Comparison of ENCODE assay signal across 18 cellular contexts in the genomic region with DNA sequence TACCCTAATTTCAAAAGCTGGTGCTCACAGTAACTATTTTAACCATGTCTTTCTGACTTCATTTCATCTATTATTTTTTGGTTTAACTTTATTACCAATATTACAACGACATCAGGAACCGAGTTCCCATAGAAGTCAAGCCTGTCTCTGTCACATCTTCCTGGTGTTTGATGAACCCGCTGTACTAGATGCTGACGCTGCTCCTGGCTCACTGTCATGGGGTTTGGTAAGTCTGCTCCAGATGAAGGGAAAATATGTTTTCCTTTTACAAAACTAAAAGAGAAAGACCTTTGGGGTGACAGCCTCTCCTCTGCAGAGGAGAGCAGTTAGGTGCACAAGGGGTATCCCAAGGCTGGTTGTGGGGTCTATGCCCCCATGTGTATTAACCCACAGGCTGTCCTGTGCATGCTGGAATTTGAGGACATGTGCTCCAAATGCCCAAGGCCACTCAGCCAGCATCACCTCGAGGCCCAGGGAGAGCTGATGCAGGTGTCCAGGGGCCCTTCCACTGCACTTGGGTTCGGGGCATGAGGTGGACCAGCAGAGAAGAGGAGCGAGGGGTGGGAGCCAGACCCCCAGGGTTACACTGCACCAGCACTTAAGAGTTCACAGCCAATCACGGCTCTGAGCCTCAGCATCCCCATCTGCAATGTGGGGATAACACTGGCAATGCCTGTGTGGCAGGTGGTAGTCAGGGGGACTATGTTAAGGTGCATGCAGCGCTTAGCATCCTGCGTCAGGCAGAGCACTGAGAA.
DNase-seq lines count a peak whose midpoint lies in the region; ATAC-seq and TF ChIP-seq lines count a peak whose summit lies in the region.
"Had no signal": no experiment of that assay in that cellular context is flagged by ENCODE, and none has a peak within 500 bp of the region (broad histone marks: within the 10 kb centered on the region; RNA-seq: fewer than 3 reads in every experiment).

No MANE protein-coding gene starts in this region.

- H3K18ac ChIP-seq in neuronal stem cell (ENCODE audit: low read length): peak overlapping the region; percentile 21

- H3K4me2 ChIP-seq in mammary epithelial cell (ENCODE audit: insufficient read depth, low read depth, low read length) (no peak overlapping the region), neuronal stem cell (ENCODE audit: insufficient read depth, low read length, poor library complexity, severe bottlenecking) (no peak overlapping the region), PC-3 (ENCODE audit: low read length) (no peak overlapping the region)
- H3K4me2 ChIP-seq: A549, GM23338 had no signal

- H3K9me3 Mint-ChIP-seq in chondrocyte (ENCODE audit: low read depth): no peaks in the 10 kb centered on the region
- H3K9me3 Mint-ChIP-seq: CD8-positive, alpha-beta T cell; GM23338 had no signal

- H3K23ac ChIP-seq in neuronal stem cell (ENCODE audit: low read depth, low read length, poor library complexity): peak overlapping the region; percentile 1

- H2AFZ ChIP-seq in mammary epithelial cell (ENCODE audit: low read depth, low read length) (no peak overlapping the region), neuronal stem cell (ENCODE audit: low read length) (no peak overlapping the region), PC-3 (ENCODE audit: low read length) (no peak overlapping the region)
- H2AFZ ChIP-seq: GM23338 had no signal

- H4K91ac ChIP-seq in neuronal stem cell (ENCODE audit: low read depth, low read length, poor library complexity): no peak overlapping the region

- no peaks in the 10 kb centered on the region for H3K27me3 Mint-ChIP-seq in chondrocyte (ENCODE audit: low read depth)

- H3K4me3 Mint-ChIP-seq in chondrocyte (ENCODE audit: unreplicated experiment): no peak overlapping the region
- H3K4me3 Mint-ChIP-seq: GM23338 had no signal

- no peak overlapping the region for H2BK5ac ChIP-seq in neuronal stem cell (ENCODE audit: low read length)

- no peaks in the 10 kb centered on the region for H3F3A ChIP-seq in PC-3 (ENCODE audit: low read length, unreplicated experiment)

- TF ChIP-seq POLR2A in breast epithelium (IDR thresholded peaks at IDR 0.05): no peak

- H3K27ac ChIP-seq in breast epithelium (peak overlapping the region; percentile 19 to 72), mammary epithelial cell (ENCODE audit: insufficient read depth, low read depth, low read length) (no peak overlapping the region), neuronal stem cell (replicated peaks; ENCODE audit: low read length) (no peak overlapping the region), PC-3 (ENCODE audit: low read length) (no peak overlapping the region)
- H3K27ac ChIP-seq: A549 had no signal

- in situ Hi-C loops in mammary epithelial cell (cut with MboI; ENCODE audit: low sequenced_read_pairs in 2 of 2): no loop called here

- peaks cover 17% of the 10 kb centered on the region for H3K36me3 Mint-ChIP-seq in chondrocyte (ENCODE audit: low read depth)

- no peak overlapping the region for H3K4ac ChIP-seq in neuronal stem cell (ENCODE audit: low read length)

- dilution Hi-C loops in mammary epithelial cell (cut with HindIII; ENCODE audit: low sequenced_read_pairs): no loop called here

- H3K9me3 ChIP-seq in breast epithelium (no peaks in the 10 kb centered on the region), mammary epithelial cell (replicated peaks; ENCODE audit: insufficient read depth, low read length) (peaks cover 29% of the 10 kb centered on the region), neuronal stem cell (replicated peaks in 1 of 2; ENCODE audit: control insufficient read depth in 2 of 2, insufficient read depth in 1 of 2, low read depth in 1 of 2, low read length in 2 of 2) (no peaks in the 10 kb centered on the region), PC-3 (ENCODE audit: low read length) (no peaks in the 10 kb centered on the region)
- H3K9me3 ChIP-seq: A549 had no signal

- H3K9me2 ChIP-seq in PC-3 (replicated peaks; ENCODE audit: low read length): no peaks in the 10 kb centered on the region

- no peak overlapping the region for H4K8ac ChIP-seq in neuronal stem cell (ENCODE audit: low read depth, low read length)

- H3K9ac ChIP-seq in mammary epithelial cell (ENCODE audit: insufficient read depth, low read length) (no peak overlapping the region), neuronal stem cell (ENCODE audit: low read depth, low read length, poor library complexity) (no peak overlapping the region), PC-3 (ENCODE audit: low read length) (no peak overlapping the region)

- H2AK5ac ChIP-seq in neuronal stem cell (ENCODE audit: low read depth, low read length): no peak overlapping the region

- H3K4me3 ChIP-seq in breast epithelium (no peak overlapping the region), mammary epithelial cell (replicated peaks in 1 of 3; ENCODE audit: insufficient read depth in 1 of 3, low read depth in 2 of 3, low read length in 3 of 3) (no peak overlapping the region), neuronal stem cell (ENCODE audit: low read length in 2 of 2) (no peak overlapping the region), PC-3 (ENCODE audit: low read length) (no peak overlapping the region)
- H3K4me3 ChIP-seq: A549, GM23338 had no signal

- DNase-seq in breast epithelium (ENCODE audit: low spot score in 2 of 2) (no peak), mammary epithelial cell (no peak), chondrocyte (ENCODE audit: low spot score) (no peak), neuronal stem cell (ENCODE audit: low spot score) (no peak), NCI-H524 (lab: John Stamatoyannopoulos, UW) (no peak), PC-3 (no peak)
- DNase-seq in activated CD4-positive, alpha-beta T cell treated with anti-CD3 and anti-CD28 coated beads, Interleukin-2, amount 50 U/mL, for 48 hours: no peak
- DNase-seq: CD8-positive, alpha-beta T cell; DND-41; GDM1; KBM-7; NCI-H146; NCI-H2081 treated with DMSO at 0.1 percent for 48 hours; NCI-H2227 treated with DMSO at 0.1 percent for 48 hours; NCI-H526 treated with DMSO at 0.1 percent for 48 hours had no signal

- H3K27me3 ChIP-seq in breast epithelium: no peaks in the 10 kb centered on the region
- no peaks in the 10 kb centered on the region for H3K27me3 ChIP-seq in mammary epithelial cell (ENCODE audit: insufficient read depth, low read length)
- H3K27me3 ChIP-seq in neuronal stem cell (ENCODE audit: control insufficient read depth in 3 of 3, insufficient read depth in 3 of 3, low read depth in 1 of 3, low read length in 3 of 3): peaks cover 0 to 3% (median 0%) of the 10 kb centered on the region in 3 experiments
- no peaks in the 10 kb centered on the region for H3K27me3 ChIP-seq in PC-3 (ENCODE audit: low read length)

- intact Hi-C loops in breast epithelium (cut with DNase I; ENCODE audit: low total_unique reads): no loop called here
- intact Hi-C loops in mammary epithelial cell (cut with micrococcal nuclease): no loop called here
- intact Hi-C loops in PC-3 (cut with micrococcal nuclease): no loop called here

- H2BK15ac ChIP-seq in neuronal stem cell (ENCODE audit: low read length): no peak overlapping the region

- TF ChIP-seq CTCF in breast epithelium (IDR thresholded peaks at IDR 0.05): no peak
- TF ChIP-seq CTCF in mammary epithelial cell (conservative IDR thresholded peaks at IDR 0.05 in 1 of 2, IDR thresholded peaks at IDR 0.05 in 1 of 2; ENCODE audit: extremely low read depth in 1 of 2, insufficient read depth in 1 of 2, low read depth in 1 of 2, low read length in 2 of 2): no peak
- TF ChIP-seq CTCF in chondrocyte (IDR thresholded peaks at IDR 0.05): no peak
- TF ChIP-seq CTCF in PC-3 (conservative IDR thresholded peaks at IDR 0.05; ENCODE audit: low read depth, low read length): no peak

- no peak for ATAC-seq in HG03469 (IDR thresholded peaks at IDR 0.05; ENCODE audit: unreplicated experiment)
- ATAC-seq in PC-3: no peak
- ATAC-seq: A549; CD8-positive, alpha-beta T cell had no signal

- CTCF ChIA-PET in mammary epithelial cell (lab: Charles Lee; ENCODE audit: low non-redundant PET): no interaction called here
- CTCF ChIA-PET in PC-3 (lab: Charles Lee): no interaction called here

- no peaks in the 10 kb centered on the region for H3K79me1 ChIP-seq in neuronal stem cell (ENCODE audit: low read depth, low read length)

- POLR2A ChIA-PET in PC-3 (lab: Charles Lee; ENCODE audit: unreplicated experiment): no interaction called here

- no peaks in the 10 kb centered on the region for H3K79me2 ChIP-seq in mammary epithelial cell (ENCODE audit: insufficient read depth, low read length)
- no peaks in the 10 kb centered on the region for H3K79me2 ChIP-seq in PC-3 (ENCODE audit: low read length)

- no peak overlapping the region for H2BK120ac ChIP-seq in neuronal stem cell (ENCODE audit: low read depth, low read length)

- H4K20me1 ChIP-seq in mammary epithelial cell (ENCODE audit: insufficient read depth, low read length) (no peaks in the 10 kb centered on the region), PC-3 (ENCODE audit: low read length) (no peaks in the 10 kb centered on the region)

- H3K36me3 ChIP-seq in breast epithelium: no peaks in the 10 kb centered on the region
- no peaks in the 10 kb centered on the region for H3K36me3 ChIP-seq in mammary epithelial cell (ENCODE audit: insufficient read depth, low read length)
- no peaks in the 10 kb centered on the region for H3K36me3 ChIP-seq in neuronal stem cell (replicated peaks in 1 of 2; ENCODE audit: control insufficient read depth in 2 of 2, insufficient read depth in 2 of 2, low read length in 2 of 2)
- no peaks in the 10 kb centered on the region for H3K36me3 ChIP-seq in PC-3 (ENCODE audit: low read depth, low read length)

- H3K4me1 Mint-ChIP-seq in chondrocyte (ENCODE audit: low read depth): peaks cover 53% of the 10 kb centered on the region

- no peak overlapping the region for H3K14ac ChIP-seq in neuronal stem cell (ENCODE audit: low read length)

- BruUV-seq in mammary epithelial cell (replicated peaks; lab: Mats Ljungman, UMichigan) (no TSS peak), PC-3 (replicated peaks; lab: Mats Ljungman, UMichigan) (no TSS peak)

- peak overlapping the region; percentile 89 for H3K27ac Mint-ChIP-seq in chondrocyte (ENCODE audit: unreplicated experiment)

- H2BK12ac ChIP-seq in neuronal stem cell (ENCODE audit: low read length): no peak overlapping the region

- H3K4me1 ChIP-seq in breast epithelium (peaks cover 0 to 4% of the 10 kb centered on the region in 2 donors), mammary epithelial cell (ENCODE audit: insufficient read depth, low read length) (no peaks in the 10 kb centered on the region), neuronal stem cell (ENCODE audit: control insufficient read depth in 2 of 2, insufficient read depth in 1 of 2, low read depth in 1 of 2, low read length in 2 of 2) (peaks cover 0 to 4% of the 10 kb centered on the region in 2 donors), PC-3 (ENCODE audit: insufficient read depth, low read length) (no peaks in the 10 kb centered on the region)

- 62% methylated on average over 8 of the region's 10 CpGs for WGBS in mammary epithelial cell (ENCODE audit: low coverage, missing lambda C conversion rate)
- no CpG with 5 or more reads among the region's 10 CpGs for WGBS in neuronal stem cell (ENCODE audit: extremely low coverage in 2 of 2, insufficient read length in 2 of 2, insufficient replicate concordance in 1 of 2), 2 donors

Comparison
In these comparisons a context has a peak if more than half of its experiments do, and no peak if none do; other contexts are left out.
1. H3K27ac ChIP-seq: peak in breast epithelium (2 of 2); none in mammary epithelial cell (single experiment), neuronal stem cell (single experiment) and PC-3 (single experiment).